Comparison of ENCODE assay signal across 12 cellular contexts in the genomic region with DNA sequence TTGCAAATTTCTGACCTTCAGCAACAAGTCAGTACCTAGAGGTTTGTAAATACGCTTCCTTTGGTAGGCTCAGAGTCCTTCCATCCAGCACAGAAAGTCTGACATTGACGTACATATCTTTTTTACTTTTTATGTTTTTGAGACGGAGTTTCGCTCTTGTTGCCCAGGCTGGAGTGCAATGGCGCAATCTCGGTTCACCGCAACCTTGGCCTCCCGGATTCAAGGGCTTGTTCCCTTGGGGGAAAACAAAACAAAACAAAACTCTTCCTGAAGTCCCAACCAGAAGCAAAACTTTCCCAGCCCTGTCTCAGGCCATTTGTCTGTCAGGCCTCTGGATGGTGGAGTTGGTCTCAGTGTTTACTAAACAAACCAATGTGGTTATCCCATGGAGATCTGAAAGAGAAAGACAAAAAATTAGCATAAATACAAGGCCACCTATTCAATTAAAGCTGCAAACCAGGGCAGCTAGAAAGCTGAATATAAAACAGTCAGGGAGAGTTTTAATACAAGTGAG. TPM values are rescaled to one million over a fixed set of nuclear protein-coding genes. Genes with fewer than 3 reads are reported as not detected.
DNase-seq lines count a peak whose midpoint lies in the region; ATAC-seq and TF ChIP-seq lines count a peak whose summit lies in the region.
"Had no signal": no experiment of that assay in that cellular context is flagged by ENCODE, and none has a peak within 500 bp of the region (broad histone marks: within the 10 kb centered on the region; RNA-seq: fewer than 3 reads in every experiment).

No MANE protein-coding gene starts in this region.

- H2AFZ ChIP-seq in GM23338, result no peak overlapping the region

- H3K36me3 ChIP-seq in GM23338 (ENCODE audit: insufficient read depth) (peaks cover 6% of the 10 kb centered on the region; the same call in 1 of the 2 replicates), psoas muscle (ENCODE audit: insufficient read depth in 1 of 2, low read depth in 1 of 2) (no peaks in the 10 kb centered on the region)

- H3K9me3 ChIP-seq in psoas muscle, result no peaks in the 10 kb centered on the region

- H3F3A ChIP-seq in GM23338 (replicated peaks; ENCODE audit: low read depth), result no peaks in the 10 kb centered on the region

- H3K4me1 Mint-ChIP-seq in GM23338, result peaks cover 32% of the 10 kb centered on the region

- H3K27ac ChIP-seq in GM23338 (ENCODE audit: low read depth), result peak overlapping the region; percentile 36; the same call in 1 of the 2 replicates
- peak overlapping the region; percentile 70 for H3K27ac ChIP-seq in angular gyrus (ENCODE audit: low read depth, low read length)
- peak overlapping the region; percentile 20 for H3K27ac ChIP-seq in psoas muscle

- no peak overlapping the region for H3K4me3 ChIP-seq in GM23338
- no peak overlapping the region for H3K4me3 ChIP-seq in psoas muscle

- peaks cover 44% of the 10 kb centered on the region for H3K9me3 Mint-ChIP-seq in GM23338

- H3K36me3 Mint-ChIP-seq in GM23338 (ENCODE audit: low read depth), result peaks cover 29% of the 10 kb centered on the region
- H3K36me3 Mint-ChIP-seq: activated naive CD4-positive, alpha-beta T cell treated with anti-CD3 and anti-CD28 coated beads, Interleukin-2, amount 50 U/mL, for 72 hours had no signal

- peaks cover 3% of the 10 kb centered on the region; the same call in 1 of the 2 replicates for H3K9me2 ChIP-seq in GM23338 (ENCODE audit: insufficient read depth)

- no peaks in the 10 kb centered on the region for H3K79me2 ChIP-seq in GM23338 (replicated peaks; ENCODE audit: insufficient read depth)

- peaks cover 6% of the 10 kb centered on the region for H3K27me3 Mint-ChIP-seq in GM23338 (ENCODE audit: insufficient read depth, low read depth, poor library complexity)

- no peak overlapping the region for H3K4me3 Mint-ChIP-seq in GM23338

- H3K4me2 ChIP-seq in GM23338, result no peak overlapping the region

- peak overlapping the region; percentile 63; the same call in 1 of the 2 replicates for H3K27ac Mint-ChIP-seq in GM23338
- H3K27ac Mint-ChIP-seq: activated naive CD4-positive, alpha-beta T cell treated with anti-CD3 and anti-CD28 coated beads, Interleukin-2, amount 50 U/mL, for 72 hours had no signal

- H3K4me1 ChIP-seq in GM23338 (ENCODE audit: insufficient read depth) (peaks cover 20% of the 10 kb centered on the region; the same call in 1 of the 2 replicates), psoas muscle (no peaks in the 10 kb centered on the region)

- WGBS in psoas muscle, 3 donors, result 71 to 76% (median 72%) methylated on average over 8 of the region's 8 CpGs

- ATAC-seq in GM23338 (peak; percentile 80), left cardiac atrium (peak; percentile 28 to 29), psoas muscle (peak in 1 of 4 donors; percentile 50), HG03025 (IDR thresholded peaks at IDR 0.05; ENCODE audit: low FRiP score, unreplicated experiment) (no peak), HG02970 (IDR thresholded peaks at IDR 0.05; ENCODE audit: low FRiP score, unreplicated experiment) (no peak)
- ATAC-seq: activated naive CD4-positive, alpha-beta T cell treated with anti-CD3 and anti-CD28 coated beads, Interleukin-2, amount 50 U/mL, for 72 hours; SK-N-SH treated with all-trans-retinoic acid at 6 μM for 48 hours had no signal

- H3K27me3 ChIP-seq in GM23338 (ENCODE audit: insufficient read depth), result no peaks in the 10 kb centered on the region
- no peaks in the 10 kb centered on the region for H3K27me3 ChIP-seq in psoas muscle (ENCODE audit: insufficient read depth in 3 of 3, low read length in 2 of 3)

- TF ChIP-seq CTCF in GM23338 (conservative IDR thresholded peaks at IDR 0.05; ENCODE audit: low read depth in 2 of 2) (no peak), psoas muscle (IDR thresholded peaks at IDR 0.05) (no peak)

- DNase-seq in GM23338 (ENCODE audit: low spot score), result peak; percentile 35
- DNase-seq in left cardiac atrium, result peak; percentile 41
- DNase-seq in psoas muscle, result peak in 1 of 2 donors; percentile 64
- DNase-seq in cerebellar nuclear complex (lab: John Stamatoyannopoulos, UW), result no peak
- DNase-seq in effector CD8-positive, alpha-beta T cell (lab: John Stamatoyannopoulos, UW), result no peak
- DNase-seq: activated CD4-positive, alpha-beta T cell treated with anti-CD3 and anti-CD28 coated beads, Interleukin-2, amount 50 U/mL, for 48 hours; NCI-H446 treated with DMSO at 0.1 percent for 48 hours had no signal

- no peaks in the 10 kb centered on the region for H4K20me1 ChIP-seq in GM23338 (replicated peaks; ENCODE audit: insufficient read depth)

- intact Hi-C loops in left cardiac atrium (cut with DNase I) (no loop called here), psoas muscle (cut with DNase I) (no loop called here)

TF ChIP-seq in GM23338, 12 proteins besides CTCF, POLR2A, EP300 and RAD21 (continues in another document):
- TF ChIP-seq CREB1 (CRISPR knock-in tag; IDR thresholded peaks at IDR 0.05; ENCODE audit: low read depth), result no peak
- TF ChIP-seq EZH2phosphoT487 (IDR thresholded peaks at IDR 0.05; ENCODE audit: unreplicated experiment), result no peak
- TF ChIP-seq ZNF114 (CRISPR knock-in tag; IDR thresholded peaks at IDR 0.05), result no peak
- no peak for TF ChIP-seq JUNB (IDR thresholded peaks at IDR 0.05; ENCODE audit: unreplicated experiment)
- no peak for TF ChIP-seq STAT1 (IDR thresholded peaks at IDR 0.05; ENCODE audit: unreplicated experiment)
- no peak for TF ChIP-seq NANOG (IDR thresholded peaks at IDR 0.05; ENCODE audit: borderline replicate concordance)
- no peak for TF ChIP-seq EZH2 (IDR thresholded peaks at IDR 0.05; ENCODE audit: low read depth, unreplicated experiment)
- TF ChIP-seq, protein P1, sequence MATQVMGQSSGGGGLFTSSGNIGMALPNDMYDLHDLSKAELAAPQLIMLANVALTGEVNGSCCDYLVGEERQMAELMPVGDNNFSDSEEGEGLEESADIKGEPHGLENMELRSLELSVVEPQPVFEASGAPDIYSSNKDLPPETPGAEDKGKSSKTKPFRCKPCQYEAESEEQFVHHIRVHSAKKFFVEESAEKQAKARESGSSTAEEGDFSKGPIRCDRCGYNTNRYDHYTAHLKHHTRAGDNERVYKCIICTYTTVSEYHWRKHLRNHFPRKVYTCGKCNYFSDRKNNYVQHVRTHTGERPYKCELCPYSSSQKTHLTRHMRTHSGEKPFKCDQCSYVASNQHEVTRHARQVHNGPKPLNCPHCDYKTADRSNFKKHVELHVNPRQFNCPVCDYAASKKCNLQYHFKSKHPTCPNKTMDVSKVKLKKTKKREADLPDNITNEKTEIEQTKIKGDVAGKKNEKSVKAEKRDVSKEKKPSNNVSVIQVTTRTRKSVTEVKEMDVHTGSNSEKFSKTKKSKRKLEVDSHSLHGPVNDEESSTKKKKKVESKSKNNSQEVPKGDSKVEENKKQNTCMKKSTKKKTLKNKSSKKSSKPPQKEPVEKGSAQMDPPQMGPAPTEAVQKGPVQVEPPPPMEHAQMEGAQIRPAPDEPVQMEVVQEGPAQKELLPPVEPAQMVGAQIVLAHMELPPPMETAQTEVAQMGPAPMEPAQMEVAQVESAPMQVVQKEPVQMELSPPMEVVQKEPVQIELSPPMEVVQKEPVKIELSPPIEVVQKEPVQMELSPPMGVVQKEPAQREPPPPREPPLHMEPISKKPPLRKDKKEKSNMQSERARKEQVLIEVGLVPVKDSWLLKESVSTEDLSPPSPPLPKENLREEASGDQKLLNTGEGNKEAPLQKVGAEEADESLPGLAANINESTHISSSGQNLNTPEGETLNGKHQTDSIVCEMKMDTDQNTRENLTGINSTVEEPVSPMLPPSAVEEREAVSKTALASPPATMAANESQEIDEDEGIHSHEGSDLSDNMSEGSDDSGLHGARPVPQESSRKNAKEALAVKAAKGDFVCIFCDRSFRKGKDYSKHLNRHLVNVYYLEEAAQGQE (IDR thresholded peaks at IDR 0.05; ENCODE audit: unreplicated experiment), result no peak
- TF ChIP-seq, protein P2, sequence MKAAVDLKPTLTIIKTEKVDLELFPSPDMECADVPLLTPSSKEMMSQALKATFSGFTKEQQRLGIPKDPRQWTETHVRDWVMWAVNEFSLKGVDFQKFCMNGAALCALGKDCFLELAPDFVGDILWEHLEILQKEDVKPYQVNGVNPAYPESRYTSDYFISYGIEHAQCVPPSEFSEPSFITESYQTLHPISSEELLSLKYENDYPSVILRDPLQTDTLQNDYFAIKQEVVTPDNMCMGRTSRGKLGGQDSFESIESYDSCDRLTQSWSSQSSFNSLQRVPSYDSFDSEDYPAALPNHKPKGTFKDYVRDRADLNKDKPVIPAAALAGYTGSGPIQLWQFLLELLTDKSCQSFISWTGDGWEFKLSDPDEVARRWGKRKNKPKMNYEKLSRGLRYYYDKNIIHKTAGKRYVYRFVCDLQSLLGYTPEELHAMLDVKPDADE (IDR thresholded peaks at IDR 0.05), result no peak

RNA-seq across cellular contexts. Expression of a gene that starts 29.6 kb away (rescaled TPM):
- 121 and 140 TPM in 2 replicates for total RNA-seq in GM23338 (2014; rRNA removed; shearing (Covaris generic))
- polyA plus RNA-seq in GM23338 (2016; fragmentation: Nextera tagmentation; extraction: Ambion mirVana), result 25.7 and 30.2 TPM in 2 replicates
- total RNA-seq in left cardiac atrium, result 10 to 100 TPM; 34.8 to 55.7 TPM
- 10 to 100 TPM; 51.9 to 98.9 (median 61.5) TPM for total RNA-seq in psoas muscle
- 10 to 100 TPM; 19.8 to 71.9 (median 40.2) TPM for polyA plus RNA-seq in psoas muscle

Comparison
In these comparisons a context has a peak if more than half of its experiments do, and no peak if none do; other contexts are left out.
1. ATAC-seq: peak in GM23338 (single experiment) and left cardiac atrium (2 of 2); none in HG03025 (single experiment) and HG02970 (single experiment).
2. DNase-seq: peak in GM23338 (single experiment) and left cardiac atrium (single experiment); none in cerebellar nuclear complex (0 of 2) and effector CD8-positive, alpha-beta T cell (single experiment).
3. H3K27ac ChIP-seq: peak in every context shown above with its lines; median percentile 70 in angular gyrus; 36 in GM23338; 20 in psoas muscle.